Comparison of ENCODE assay signal across 1 cellular context in genomic region chr1:201559679-201560162, GRCh38.
TF ChIP-seq lines count a peak whose summit lies in the region.

No MANE protein-coding gene starts in this region.

TF ChIP-seq in HepG2, 621 proteins besides CTCF, POLR2A, EP300 and RAD21 (continued from another document and continues in another):
- TF ChIP-seq AKNA (CRISPR knock-in tag; IDR thresholded peaks at IDR 0.05; ENCODE audit: borderline replicate concordance) (no peak), KDM6A (CRISPR knock-in tag; IDR thresholded peaks at IDR 0.05; ENCODE audit: low read depth) (no peak), CREB3 (CRISPR knock-in tag; IDR thresholded peaks at IDR 0.05) (no peak), NFATC3 (CRISPR knock-in tag; IDR thresholded peaks at IDR 0.05) (no peak), KDM2A (CRISPR knock-in tag; IDR thresholded peaks at IDR 0.05; ENCODE audit: borderline replicate concordance, low read depth) (peak; percentile 45; the same call in 1 of the 2 replicates), CBX5 (CRISPR knock-in tag; IDR thresholded peaks at IDR 0.05; ENCODE audit: borderline replicate concordance) (peak; percentile 51; the same call in 1 of the 2 replicates), ZNF761 (CRISPR knock-in tag; conservative IDR thresholded peaks at IDR 0.05) (no peak), NR2F1 (CRISPR knock-in tag; IDR thresholded peaks at IDR 0.05) (no peak), LRRFIP1 (CRISPR knock-in tag; conservative IDR thresholded peaks at IDR 0.05) (no peak), ZSCAN30 (CRISPR knock-in tag; IDR thresholded peaks at IDR 0.05) (no peak), ZNF570 (CRISPR knock-in tag; IDR thresholded peaks at IDR 0.05; ENCODE audit: borderline replicate concordance) (no peak), ZNF556 (CRISPR knock-in tag; IDR thresholded peaks at IDR 0.05; ENCODE audit: borderline replicate concordance) (no peak), TIGD3 (CRISPR knock-in tag; IDR thresholded peaks at IDR 0.05; ENCODE audit: borderline replicate concordance) (no peak), SNAPC4 (CRISPR knock-in tag; IDR thresholded peaks at IDR 0.05) (no peak), CEBPB (IDR thresholded peaks at IDR 0.05; ENCODE audit: borderline replicate concordance, low read depth, low read length) (no peak), ZKSCAN1 (IDR thresholded peaks at IDR 0.05; ENCODE audit: low read length) (no peak), ZNF546 (CRISPR knock-in tag; conservative IDR thresholded peaks at IDR 0.05) (no peak), TGIF2 (CRISPR knock-in tag; IDR thresholded peaks at IDR 0.05) (no peak), HNF1B (CRISPR knock-in tag; IDR thresholded peaks at IDR 0.05) (peak; percentile 48; the same call in 1 of the 2 replicates), SIN3B (IDR thresholded peaks at IDR 0.05; ENCODE audit: low read length) (no peak), NFE2 (CRISPR knock-in tag; IDR thresholded peaks at IDR 0.05) (no peak), ZNF180 (CRISPR knock-in tag; IDR thresholded peaks at IDR 0.05; ENCODE audit: borderline replicate concordance, low read depth) (no peak), GABPB1 (CRISPR knock-in tag; IDR thresholded peaks at IDR 0.05) (0 out of 2 replicates have a peak, but pooled peaks have one; percentile 14), BORCS8-MEF2B (CRISPR knock-in tag; IDR thresholded peaks at IDR 0.05) (no peak), E2F5 (CRISPR knock-in tag; conservative IDR thresholded peaks at IDR 0.05) (no peak), MTF2 (CRISPR knock-in tag; IDR thresholded peaks at IDR 0.05; ENCODE audit: borderline replicate concordance) (0 out of 2 replicates have a peak, but pooled peaks have one; percentile 61), FOXO1 (CRISPR knock-in tag; IDR thresholded peaks at IDR 0.05) (0 out of 2 replicates have a peak, but pooled peaks have one; percentile 16), HES4 (CRISPR knock-in tag; IDR thresholded peaks at IDR 0.05; ENCODE audit: borderline replicate concordance) (no peak), XRCC5 (optimal IDR thresholded peaks at IDR 0.05; ENCODE audit: low read length) (peak; percentile 92), KDM5B (CRISPR knock-in tag; IDR thresholded peaks at IDR 0.05; ENCODE audit: borderline replicate concordance) (no peak), SNAPC2 (CRISPR knock-in tag; IDR thresholded peaks at IDR 0.05) (no peak), ZNF484 (CRISPR knock-in tag; IDR thresholded peaks at IDR 0.05; ENCODE audit: borderline replicate concordance, low read depth) (no peak), GZF1 (CRISPR knock-in tag; IDR thresholded peaks at IDR 0.05) (no peak), TOPORS (CRISPR knock-in tag; IDR thresholded peaks at IDR 0.05) (no peak), MAF1 (CRISPR knock-in tag; IDR thresholded peaks at IDR 0.05; ENCODE audit: borderline replicate concordance) (no peak), KLF15 (CRISPR knock-in tag; IDR thresholded peaks at IDR 0.05; ENCODE audit: borderline replicate concordance) (no peak), RNF2 (conservative IDR thresholded peaks at IDR 0.05; ENCODE audit: low read depth) (no peak), ZNF350 (CRISPR knock-in tag; IDR thresholded peaks at IDR 0.05; ENCODE audit: borderline replicate concordance, low read depth) (no peak), HHEX (CRISPR knock-in tag; IDR thresholded peaks at IDR 0.05) (no peak), ZNF331 (CRISPR knock-in tag; IDR thresholded peaks at IDR 0.05) (0 out of 2 replicates have a peak, but pooled peaks have one; percentile 33), IRF2 (CRISPR knock-in tag; IDR thresholded peaks at IDR 0.05) (no peak), CC2D1A (CRISPR knock-in tag; IDR thresholded peaks at IDR 0.05) (no peak), IRX3 (CRISPR knock-in tag; IDR thresholded peaks at IDR 0.05; ENCODE audit: borderline replicate concordance, low read depth) (no peak), MAX (IDR thresholded peaks at IDR 0.05) (no peak), ZKSCAN8 (CRISPR knock-in tag; IDR thresholded peaks at IDR 0.05; ENCODE audit: borderline replicate concordance) (no peak), RCOR2 (CRISPR knock-in tag; IDR thresholded peaks at IDR 0.05) (no peak), ZNF33A (CRISPR knock-in tag; IDR thresholded peaks at IDR 0.05; ENCODE audit: borderline replicate concordance) (no peak), WIZ (CRISPR knock-in tag; IDR thresholded peaks at IDR 0.05) (no peak), MIER3 (CRISPR knock-in tag; IDR thresholded peaks at IDR 0.05; ENCODE audit: borderline replicate concordance) (no peak), ZNF260 (CRISPR knock-in tag; IDR thresholded peaks at IDR 0.05; ENCODE audit: borderline replicate concordance, low read depth) (no peak), ZNF709 (CRISPR knock-in tag; IDR thresholded peaks at IDR 0.05) (no peak), GATAD1 (CRISPR knock-in tag; IDR thresholded peaks at IDR 0.05) (no peak), HNRNPK (IDR thresholded peaks at IDR 0.05; ENCODE audit: low read depth, low read length, poor library complexity, severe bottlenecking) (no peak)
